In genomic region chr17:61411114-61411943, GRCh38 we compare ENCODE assay signal across 8 cellular contexts. TPM values are rescaled to one million over a fixed set of nuclear protein-coding genes. Genes with fewer than 3 reads are reported as not detected.
A peak's percentile ranks its signal among the peaks of the same experiment; 100 is the strongest.
DNase-seq lines count a peak whose midpoint lies in the region; ATAC-seq and TF ChIP-seq lines count a peak whose summit lies in the region.

No MANE protein-coding gene starts in this region.

- H3K36me3 ChIP-seq in WERI-Rb-1 (no peaks in the 10 kb centered on the region), fibroblast of lung (ENCODE audit: control insufficient read depth, insufficient read depth, low read length) (peaks cover 23% of the 10 kb centered on the region)

- H3K4me1 ChIP-seq in fibroblast of lung (ENCODE audit: control insufficient read depth, extremely low read depth, insufficient read depth, low read length): peaks cover 42% of the 10 kb centered on the region

- no peak overlapping the region for H2AFZ ChIP-seq in fibroblast of lung (ENCODE audit: low read length)

- peaks cover 59% of the 10 kb centered on the region for H3K27me3 ChIP-seq in HL-60 (ENCODE audit: insufficient read depth, poor library complexity, severe bottlenecking)
- peaks cover 8% of the 10 kb centered on the region for H3K27me3 ChIP-seq in WERI-Rb-1 (ENCODE audit: insufficient read depth, low read depth, severe bottlenecking)
- no peaks in the 10 kb centered on the region for H3K27me3 ChIP-seq in fibroblast of lung (ENCODE audit: control insufficient read depth, insufficient read depth, low read length)

- DNase-seq in NCI-H1417 (lab: John Stamatoyannopoulos, UW): peak; percentile 29 to 78 (median 75)
- no peak for DNase-seq in NCI-H1417 treated with DMSO at 0.1 percent for 48 hours (lab: John Stamatoyannopoulos, UW)
- DNase-seq in HL-60 (ENCODE audit: low read depth in 1 of 2, low spot score in 1 of 2): no peak
- peak; percentile 85 for DNase-seq in WERI-Rb-1
- DNase-seq in fibroblast of lung (ENCODE audit: low read depth in 2 of 2): peak; percentile 77 to 88
- peak; percentile 60 for DNase-seq in natural killer cell treated with Interleukin-12 subunit alpha and Interleukin-12 subunit beta and Interleukin-15 and Interleukin-18, amount 100 ng/mL, for 72 hours (ENCODE audit: low spot score)
- no peak for DNase-seq in GM19240 (ENCODE audit: insufficient read length, low spot score)
- no peak for DNase-seq in pons (ENCODE audit: low spot score)

- ATAC-seq in natural killer cell treated with Interleukin-12 subunit alpha and Interleukin-12 subunit beta and Interleukin-15 and Interleukin-18, amount 100 ng/mL, for 72 hours: peak in 1 of 2 donors; percentile 24

- H4K20me1 ChIP-seq in fibroblast of lung (ENCODE audit: control insufficient read depth, extremely low read depth, insufficient read depth, low read length): no peaks in the 10 kb centered on the region

- H3K4me2 ChIP-seq in fibroblast of lung (ENCODE audit: extremely low read depth, insufficient read depth, low read length): peak overlapping the region; percentile 92

- H3K4me3 ChIP-seq in HL-60 (replicated peaks; ENCODE audit: insufficient read depth, low read length) (peak overlapping the region; percentile 48), WERI-Rb-1 (ENCODE audit: low read depth, low read length) (peak overlapping the region; percentile 91), fibroblast of lung (replicated peaks in 1 of 4; ENCODE audit: control extremely low read depth in 1 of 4, insufficient read depth in 1 of 4, low read depth in 3 of 4, low read length in 4 of 4) (peak overlapping the region; percentile 39 to 81 (median 67))

- peaks cover 11 to 13% of the 10 kb centered on the region in 2 donors for H3K4me1 Mint-ChIP-seq in natural killer cell treated with Interleukin-12 subunit alpha and Interleukin-12 subunit beta and Interleukin-15 and Interleukin-18, amount 100 ng/mL, for 72 hours (ENCODE audit: low read depth in 2 of 2)

- peaks cover 20 to 30% of the 10 kb centered on the region in 2 donors for H3K27me3 Mint-ChIP-seq in natural killer cell treated with Interleukin-12 subunit alpha and Interleukin-12 subunit beta and Interleukin-15 and Interleukin-18, amount 100 ng/mL, for 72 hours

- H3K9me3 ChIP-seq in WERI-Rb-1 (ENCODE audit: severe bottlenecking) (no peaks in the 10 kb centered on the region), fibroblast of lung (ENCODE audit: control insufficient read depth, insufficient read depth, low read depth, low read length) (no peaks in the 10 kb centered on the region)

- peaks cover 59% of the 10 kb centered on the region for H3K79me2 ChIP-seq in fibroblast of lung (ENCODE audit: control insufficient read depth, insufficient read depth, low read length)

- H3K27ac Mint-ChIP-seq in natural killer cell treated with Interleukin-12 subunit alpha and Interleukin-12 subunit beta and Interleukin-15 and Interleukin-18, amount 100 ng/mL, for 72 hours: no peak overlapping the region

- no peaks in the 10 kb centered on the region for H3K36me3 Mint-ChIP-seq in natural killer cell treated with Interleukin-12 subunit alpha and Interleukin-12 subunit beta and Interleukin-15 and Interleukin-18, amount 100 ng/mL, for 72 hours

- H3K27ac ChIP-seq in HL-60 (replicated peaks) (no peak overlapping the region), WERI-Rb-1 (peak overlapping the region; percentile 92), fibroblast of lung (ENCODE audit: insufficient read depth, low read length) (peak overlapping the region; percentile 89)

- no peaks in the 10 kb centered on the region for H3K9me3 Mint-ChIP-seq in natural killer cell treated with Interleukin-12 subunit alpha and Interleukin-12 subunit beta and Interleukin-15 and Interleukin-18, amount 100 ng/mL, for 72 hours

- peak overlapping the region; percentile 60 for H3K4me3 Mint-ChIP-seq in natural killer cell treated with Interleukin-12 subunit alpha and Interleukin-12 subunit beta and Interleukin-15 and Interleukin-18, amount 100 ng/mL, for 72 hours

- TF ChIP-seq CTCF in HL-60 (IDR thresholded peaks at IDR 0.05; ENCODE audit: insufficient read depth, low read length) (no peak), WERI-Rb-1 (IDR thresholded peaks at IDR 0.05; ENCODE audit: low read depth, low read length) (peak; percentile 61), fibroblast of lung (conservative IDR thresholded peaks at IDR 0.05 in 1 of 2, IDR thresholded peaks at IDR 0.05 in 1 of 2; ENCODE audit: low read depth in 1 of 2, low read length in 2 of 2) (peak; percentile 15 to 40)

- peak overlapping the region; percentile 87 for H3K9ac ChIP-seq in fibroblast of lung (ENCODE audit: insufficient read depth, low read length)

RNA-seq across cellular contexts. Expression of gene TBX2, which starts 11.7 kb away (rescaled TPM):
- 98.1 and 148 TPM in 2 replicates for total RNA-seq in fibroblast of lung
- 40.5 and 64.9 TPM in 2 replicates for polyA plus RNA-seq in fibroblast of lung
- polyA plus RNA-seq in fibroblast of lung (2012): 86.7 and 151 TPM in 2 replicates
- polyA minus RNA-seq in fibroblast of lung (ENCODE audit: low replicate concordance): 102 and 172 TPM in 2 replicates
- total RNA-seq in natural killer cell treated with Interleukin-12 subunit alpha and Interleukin-12 subunit beta and Interleukin-15 and Interleukin-18, amount 100 ng/mL, for 72 hours: under 1 TPM in 1 of 2 donors, not detected in 1; 0.08 TPM

RNA-seq across cellular contexts. Expression of gene TBX4, which starts 40.9 kb away (rescaled TPM):
- 35.2 and 44.1 TPM in 2 replicates for total RNA-seq in fibroblast of lung
- polyA plus RNA-seq in fibroblast of lung: 84.3 and 93.9 TPM in 2 replicates
- 55.1 and 85.4 TPM in 2 replicates for polyA plus RNA-seq in fibroblast of lung (2012)
- 133 and 151 TPM in 2 replicates for polyA minus RNA-seq in fibroblast of lung (ENCODE audit: low replicate concordance)
- not detected for total RNA-seq in natural killer cell treated with Interleukin-12 subunit alpha and Interleukin-12 subunit beta and Interleukin-15 and Interleukin-18, amount 100 ng/mL, for 72 hours

Comparison
In these comparisons a context has a peak if more than half of its experiments do, and no peak if none do; other contexts are left out.
1. DNase-seq: peak in NCI-H1417 (3 of 3), WERI-Rb-1 (single experiment), fibroblast of lung (2 of 2) and natural killer cell treated with Interleukin-12 subunit alpha and Interleukin-12 subunit beta and Interleukin-15 and Interleukin-18, amount 100 ng/mL, for 72 hours (single experiment); none in NCI-H1417 treated with DMSO at 0.1 percent for 48 hours (single experiment), HL-60 (0 of 2), GM19240 (single experiment) and pons (single experiment).
2. RNA of gene TBX2, which starts 11.7 kb away (total RNA-seq): 98.1 to 148 TPM in fibroblast of lung; 0.08 TPM in natural killer cell treated with Interleukin-12 subunit alpha and Interleukin-12 subunit beta and Interleukin-15 and Interleukin-18, amount 100 ng/mL, for 72 hours; every median in the first group is over 10 times any median in the second.
3. RNA of gene TBX4, which starts 40.9 kb away (total RNA-seq): 35.2 to 44.1 TPM in fibroblast of lung; not detected in natural killer cell treated with Interleukin-12 subunit alpha and Interleukin-12 subunit beta and Interleukin-15 and Interleukin-18, amount 100 ng/mL, for 72 hours; every median in the first group is over 10 times any median in the second.
4. Peak in every context shown above with its lines, with median percentiles within 50 percentile points of each other: H3K4me3 ChIP-seq.